In the genomic region with DNA sequence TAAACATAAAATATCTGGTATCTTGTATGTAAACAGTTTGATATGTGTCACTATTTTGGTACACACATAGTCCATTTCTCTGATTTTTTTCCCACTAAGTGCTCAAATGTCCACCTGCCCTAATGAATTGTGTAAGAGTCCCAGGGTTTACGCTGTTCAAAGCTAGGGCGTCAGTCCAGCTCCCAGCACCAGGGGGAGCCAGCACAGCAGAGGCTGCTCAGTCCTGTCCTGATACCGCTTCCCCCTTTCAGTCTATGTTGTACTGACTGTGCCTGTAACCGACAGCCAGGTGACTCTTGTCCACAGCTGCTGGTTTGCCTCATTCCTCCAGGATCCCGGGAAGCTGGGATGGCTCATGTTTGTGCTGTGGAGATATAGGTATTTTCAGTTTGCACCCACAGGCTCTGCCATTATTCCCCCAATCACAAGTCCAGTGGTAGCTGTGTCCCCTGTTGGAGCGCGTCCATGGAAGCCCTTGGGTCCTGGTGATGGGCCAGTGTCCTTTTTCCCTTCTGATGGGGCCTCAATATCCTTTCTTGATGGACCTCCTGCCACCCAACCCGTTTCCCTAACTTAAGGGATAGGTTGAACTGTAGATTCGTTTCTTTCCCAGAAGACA, we compare ENCODE assay signal across 8 cellular contexts.
A peak's percentile ranks its signal among the peaks of the same experiment; 100 is the strongest.
DNase-seq lines count a peak whose midpoint lies in the region; ATAC-seq and TF ChIP-seq lines count a peak whose summit lies in the region.

No MANE protein-coding gene starts in this region.

- no peak overlapping the region for H3K27ac ChIP-seq in lower lobe of right lung

- H3K4me1 ChIP-seq in lower lobe of right lung = no peaks in the 10 kb centered on the region

- peaks cover 12 to 21% of the 10 kb centered on the region in 2 donors for H3K27me3 Mint-ChIP-seq in stimulated activated naive B cell treated with anti-CD40 and anti-IgM and Interleukin-4, amounts not matched to agents 10 μg/mL and 1 μg/mL and 100 μg/mL, for 72 hours

- TF ChIP-seq CTCF in lower lobe of right lung (IDR thresholded peaks at IDR 0.05) = peak; percentile 70

- no peak overlapping the region for H3K4me3 Mint-ChIP-seq in stimulated activated naive B cell treated with anti-CD40 and anti-IgM and Interleukin-4, amounts not matched to agents 10 μg/mL and 1 μg/mL and 100 μg/mL, for 72 hours

- no peaks in the 10 kb centered on the region for H3K4me1 Mint-ChIP-seq in stimulated activated naive B cell treated with anti-CD40 and anti-IgM and Interleukin-4, amounts not matched to agents 10 μg/mL and 1 μg/mL and 100 μg/mL, for 72 hours

- intact Hi-C loops in lower lobe of right lung (cut with DNase I) = no loop called here

- DNase-seq in DMS 273 (lab: John Stamatoyannopoulos, UW; ENCODE audit: unreplicated experiment) (peak; percentile 72), DMS 273 treated with DMSO at 0.1 percent for 48 hours (lab: John Stamatoyannopoulos, UW) (no peak), MV-4-11 (lab: John Stamatoyannopoulos, UW) (peak; percentile 56), T1000 (lab: John Stamatoyannopoulos, UW) (peak; percentile 68), lower lobe of right lung (peak; percentile 78)
- DNase-seq in central memory CD4-positive, alpha-beta T cell = peak; percentile 8
- peak; percentile 51 for DNase-seq in stimulated activated naive B cell treated with anti-CD40 and anti-IgM and Interleukin-4, amounts not matched to agents 10 μg/mL and 1 μg/mL and 100 μg/mL, for 72 hours

- no peak overlapping the region for H3K4me3 ChIP-seq in lower lobe of right lung

- ATAC-seq in HG02642 (IDR thresholded peaks at IDR 0.05; ENCODE audit: poor library complexity, unreplicated experiment) = peak; percentile 100
- ATAC-seq in lower lobe of right lung = peak; percentile 95 to 97
- peak; percentile 99 to 100 for ATAC-seq in stimulated activated naive B cell treated with anti-CD40 and anti-IgM and Interleukin-4, amounts not matched to agents 10 μg/mL and 1 μg/mL and 100 μg/mL, for 72 hours (replicated peaks)

- H3K27ac Mint-ChIP-seq in stimulated activated naive B cell treated with anti-CD40 and anti-IgM and Interleukin-4, amounts not matched to agents 10 μg/mL and 1 μg/mL and 100 μg/mL, for 72 hours = no peak overlapping the region

- no peaks in the 10 kb centered on the region for H3K9me3 Mint-ChIP-seq in stimulated activated naive B cell treated with anti-CD40 and anti-IgM and Interleukin-4, amounts not matched to agents 10 μg/mL and 1 μg/mL and 100 μg/mL, for 72 hours

- no peaks in the 10 kb centered on the region for H3K27me3 ChIP-seq in lower lobe of right lung (ENCODE audit: low read depth)

- H3K36me3 Mint-ChIP-seq in stimulated activated naive B cell treated with anti-CD40 and anti-IgM and Interleukin-4, amounts not matched to agents 10 μg/mL and 1 μg/mL and 100 μg/mL, for 72 hours = no peaks in the 10 kb centered on the region

- no peaks in the 10 kb centered on the region for H3K36me3 ChIP-seq in lower lobe of right lung

- no peaks in the 10 kb centered on the region for H3K9me3 ChIP-seq in lower lobe of right lung
